ENCODE assay signal across 8 cellular contexts in genomic region chr3:12395349-12396012, GRCh38.
A peak's percentile ranks its signal among the peaks of the same experiment; 100 is the strongest.
DNase-seq lines count a peak whose midpoint lies in the region; ATAC-seq lines count a peak whose summit lies in the region.

No MANE protein-coding gene starts in this region.

- H3K27ac Mint-ChIP-seq in stimulated activated naive CD8-positive, alpha-beta T cell treated with anti-CD3 and anti-CD28 coated beads, Interleukin-15, Interleukin-2, amounts not matched to agents 100 ng/mL and 50 ng/mL, for 24 hours: peak overlapping the region; percentile 26

- peak; percentile 5 for DNase-seq in activated naive CD4-positive, alpha-beta T cell treated with Interleukin-2 at 50 U/mL for 16 hours
- no peak for DNase-seq in activated naive CD4-positive, alpha-beta T cell (lab: John Stamatoyannopoulos, UW)
- DNase-seq in SIG-M5 (lab: John Stamatoyannopoulos, UW): peak; percentile 27
- no peak for DNase-seq in midbrain (lab: John Stamatoyannopoulos, UW)
- DNase-seq in NK-92 treated with Interleukin-12 subunit alpha and Interleukin-12 subunit beta, amount 100 ng/mL, for 24 hours (lab: John Stamatoyannopoulos, UW): no peak
- no peak for DNase-seq in NCI-H82 treated with DMSO at 0.1 percent for 48 hours (lab: John Stamatoyannopoulos, UW; ENCODE audit: unreplicated experiment)

- no peaks in the 10 kb centered on the region for H3K36me3 Mint-ChIP-seq in stimulated activated naive CD8-positive, alpha-beta T cell treated with anti-CD3 and anti-CD28 coated beads, Interleukin-15, Interleukin-2, amounts not matched to agents 100 ng/mL and 50 ng/mL, for 24 hours (ENCODE audit: low read depth)

- peaks cover 16% of the 10 kb centered on the region for H3K4me1 Mint-ChIP-seq in stimulated activated naive CD8-positive, alpha-beta T cell treated with anti-CD3 and anti-CD28 coated beads, Interleukin-15, Interleukin-2, amounts not matched to agents 100 ng/mL and 50 ng/mL, for 24 hours (ENCODE audit: low read depth)

- H3K4me3 Mint-ChIP-seq in stimulated activated naive CD8-positive, alpha-beta T cell treated with anti-CD3 and anti-CD28 coated beads, Interleukin-15, Interleukin-2, amounts not matched to agents 100 ng/mL and 50 ng/mL, for 24 hours: peak overlapping the region; percentile 52

- H3K9me3 Mint-ChIP-seq in stimulated activated naive CD8-positive, alpha-beta T cell treated with anti-CD3 and anti-CD28 coated beads, Interleukin-15, Interleukin-2, amounts not matched to agents 100 ng/mL and 50 ng/mL, for 24 hours: no peaks in the 10 kb centered on the region

- ATAC-seq in HG02885 (IDR thresholded peaks at IDR 0.05; ENCODE audit: poor library complexity, unreplicated experiment): peak; percentile 96

- peaks cover 36% of the 10 kb centered on the region for H3K27me3 Mint-ChIP-seq in stimulated activated naive CD8-positive, alpha-beta T cell treated with anti-CD3 and anti-CD28 coated beads, Interleukin-15, Interleukin-2, amounts not matched to agents 100 ng/mL and 50 ng/mL, for 24 hours

Comparison
In these comparisons a context has a peak if more than half of its experiments do, and no peak if none do; other contexts are left out.
1. DNase-seq: peak in activated naive CD4-positive, alpha-beta T cell treated with Interleukin-2 at 50 U/mL for 16 hours (single experiment) and SIG-M5 (single experiment); none in activated naive CD4-positive, alpha-beta T cell (0 of 4), midbrain (single experiment), NK-92 treated with Interleukin-12 subunit alpha and Interleukin-12 subunit beta, amount 100 ng/mL, for 24 hours (single experiment) and NCI-H82 treated with DMSO at 0.1 percent for 48 hours (single experiment).